ENCODE assay signal across 21 cellular contexts in the genomic region with DNA sequence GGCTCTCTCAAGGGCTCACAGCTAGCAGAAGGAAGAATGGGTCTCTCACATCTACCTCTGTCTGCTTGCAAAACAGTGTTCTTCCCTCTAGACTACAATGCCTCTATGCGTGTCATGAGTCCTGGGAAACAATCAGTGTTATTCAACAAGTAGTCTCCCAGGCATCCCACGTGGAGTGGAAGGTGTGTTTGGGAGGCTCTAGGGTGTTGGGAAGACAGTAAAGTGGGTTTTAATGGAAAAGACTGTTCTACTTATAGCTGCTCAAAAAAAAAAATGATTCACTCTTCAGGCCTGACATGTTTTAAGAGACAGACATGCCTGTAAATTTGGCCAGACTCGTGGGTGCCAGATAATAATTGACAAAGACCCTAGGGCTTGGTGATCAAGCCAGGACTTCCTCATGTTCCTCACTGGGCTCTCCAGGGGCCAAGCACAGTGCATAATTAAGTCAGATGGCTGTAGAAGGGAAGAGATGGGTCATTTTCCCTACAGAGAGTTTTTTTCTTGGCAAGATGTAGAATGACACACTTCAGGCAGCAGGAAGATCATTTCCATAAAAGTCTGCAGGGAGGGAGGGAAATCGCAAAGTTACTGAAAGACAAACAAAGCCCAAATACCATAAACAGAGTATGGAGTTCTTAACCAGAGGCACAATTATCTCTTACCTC.
DNase-seq lines count a peak whose midpoint lies in the region; ATAC-seq and TF ChIP-seq lines count a peak whose summit lies in the region.
"Had no signal": no experiment of that assay in that cellular context is flagged by ENCODE, and none has a peak within 500 bp of the region (broad histone marks: within the 10 kb centered on the region; RNA-seq: fewer than 3 reads in every experiment).

No MANE protein-coding gene starts in this region.

- POLR2A ChIA-PET in RWPE1 (lab: Yijun Ruan, JAX; ENCODE audit: low non-redundant PET): no interaction called here

- no peaks in the 10 kb centered on the region for H3K9me2 ChIP-seq in Karpas-422 (replicated peaks; ENCODE audit: insufficient read depth, low read length)

- H3K4me3 Mint-ChIP-seq in activated T-helper 17 cell treated with anti-CD3 and anti-CD28 coated beads, Interleukin-2, amount 50 U/mL, for 72 hours: no peak overlapping the region
- H3K4me3 Mint-ChIP-seq: neural progenitor cell had no signal

- H4K20me1 ChIP-seq in Karpas-422 (ENCODE audit: insufficient read depth, low read depth, low read length): no peaks in the 10 kb centered on the region

- CTCF ChIA-PET in RWPE1 (lab: Yijun Ruan, JAX): no interaction called here

- H3K9ac ChIP-seq in Karpas-422 (ENCODE audit: low read length): no peak overlapping the region
- H3K9ac ChIP-seq: neural progenitor cell had no signal

- H3K9me3 Mint-ChIP-seq in activated T-helper 17 cell treated with anti-CD3 and anti-CD28 coated beads, Interleukin-2, amount 50 U/mL, for 72 hours: peaks cover 7% of the 10 kb centered on the region
- H3K9me3 Mint-ChIP-seq: neural progenitor cell had no signal

- H3K9me3 ChIP-seq in WERI-Rb-1 (ENCODE audit: severe bottlenecking): no peaks in the 10 kb centered on the region
- H3K9me3 ChIP-seq in Karpas-422 (ENCODE audit: low read length): no peaks in the 10 kb centered on the region
- H3K9me3 ChIP-seq: upper lobe of right lung had no signal

- H3K27ac ChIP-seq in 22Rv1: peak overlapping the region; percentile 37
- H3K27ac ChIP-seq in RWPE1: no peak overlapping the region
- no peak overlapping the region for H3K27ac ChIP-seq in WERI-Rb-1
- H3K27ac ChIP-seq in Karpas-422 (ENCODE audit: low read length): no peak overlapping the region
- H3K27ac ChIP-seq: neural progenitor cell, SK-N-MC, upper lobe of right lung had no signal

- no peaks in the 10 kb centered on the region for H3K79me2 ChIP-seq in Karpas-422 (ENCODE audit: low read length)

- H3K27ac Mint-ChIP-seq in activated T-helper 17 cell treated with anti-CD3 and anti-CD28 coated beads, Interleukin-2, amount 50 U/mL, for 72 hours: no peak overlapping the region
- H3K27ac Mint-ChIP-seq: neural progenitor cell had no signal

- no peaks in the 10 kb centered on the region for H3K27me3 ChIP-seq in WERI-Rb-1 (ENCODE audit: insufficient read depth, low read depth, severe bottlenecking)
- H3K27me3 ChIP-seq in Karpas-422 (ENCODE audit: low read length): no peaks in the 10 kb centered on the region
- H3K27me3 ChIP-seq: neural progenitor cell, upper lobe of right lung had no signal

- H3K4me3 ChIP-seq in WERI-Rb-1 (ENCODE audit: low read depth, low read length): no peak overlapping the region
- H3K4me3 ChIP-seq in Karpas-422 (ENCODE audit: low read length): no peak overlapping the region
- H3K4me3 ChIP-seq: neural progenitor cell, SK-N-MC, upper lobe of right lung had no signal

- H3K4me1 Mint-ChIP-seq in activated T-helper 17 cell treated with anti-CD3 and anti-CD28 coated beads, Interleukin-2, amount 50 U/mL, for 72 hours: no peaks in the 10 kb centered on the region
- H3K4me1 Mint-ChIP-seq: neural progenitor cell had no signal

- no peak for ATAC-seq in HG02981 (IDR thresholded peaks at IDR 0.05; ENCODE audit: unreplicated experiment)
- ATAC-seq in activated T-helper 17 cell treated with anti-CD3 and anti-CD28 coated beads, Interleukin-2, amount 50 U/mL, for 72 hours (replicated peaks): no peak
- ATAC-seq: upper lobe of right lung had no signal

- TF ChIP-seq CTCF in 22Rv1 (IDR thresholded peaks at IDR 0.05): no peak
- no peak for TF ChIP-seq CTCF in RWPE1 (conservative IDR thresholded peaks at IDR 0.05; ENCODE audit: low read depth)
- TF ChIP-seq CTCF in WERI-Rb-1 (IDR thresholded peaks at IDR 0.05; ENCODE audit: low read depth, low read length): no peak

- H3K36me3 ChIP-seq in WERI-Rb-1: no peaks in the 10 kb centered on the region
- no peaks in the 10 kb centered on the region for H3K36me3 ChIP-seq in Karpas-422 (ENCODE audit: insufficient read depth, low read length)
- H3K36me3 ChIP-seq: neural progenitor cell, upper lobe of right lung had no signal

- H3K4me1 ChIP-seq in Karpas-422 (ENCODE audit: low read length): no peaks in the 10 kb centered on the region
- H3K4me1 ChIP-seq: neural progenitor cell, upper lobe of right lung had no signal

- peak; percentile 12 for DNase-seq in ELR (ENCODE audit: low read depth)
- peak; percentile 41 for DNase-seq in RWPE1 (ENCODE audit: low spot score)
- DNase-seq in fibroblast of gingiva (ENCODE audit: low read depth): peak; percentile 9
- no peak for DNase-seq in WERI-Rb-1
- no peak for DNase-seq in Karpas-422
- DNase-seq: ACHN; activated CD4-positive, alpha-beta T cell treated with anti-CD3 and anti-CD28 coated beads for 4 hours; activated CD8-positive, alpha-beta memory T cell treated with anti-CD3 and anti-CD28 coated beads, Interleukin-2, amount 50 U/mL, for 4 hours; activated naive CD4-positive, alpha-beta T cell treated with Interleukin-2 at 50 U/mL for 16 hours; cortex of kidney; hippocampal formation; NCI-H2029 treated with DMSO at 0.1 percent for 48 hours; stimulated activated CD4-positive, alpha-beta T cell treated with anti-CD3 and anti-CD28 coated beads, Interleukin-15, amount 100 ng/mL, for 24 hours; stimulated activated naive CD4-positive, alpha-beta T cell treated with Interleukin-2 at 50 U/mL for 16 hours; T1000; upper lobe of right lung had no signal

- H3K27me3 Mint-ChIP-seq in activated T-helper 17 cell treated with anti-CD3 and anti-CD28 coated beads, Interleukin-2, amount 50 U/mL, for 72 hours: peaks cover 2% of the 10 kb centered on the region

- H2AFZ ChIP-seq in Karpas-422 (ENCODE audit: low read length): no peak overlapping the region
- H2AFZ ChIP-seq: neural progenitor cell had no signal

- no peaks in the 10 kb centered on the region for H3K36me3 Mint-ChIP-seq in activated T-helper 17 cell treated with anti-CD3 and anti-CD28 coated beads, Interleukin-2, amount 50 U/mL, for 72 hours (ENCODE audit: low read depth)
- H3K36me3 Mint-ChIP-seq: neural progenitor cell had no signal

- H3K4me2 ChIP-seq in Karpas-422 (ENCODE audit: low read depth, low read length, poor library complexity, severe bottlenecking): no peak overlapping the region
- H3K4me2 ChIP-seq: neural progenitor cell had no signal

Comparison
In these comparisons a context has a peak if more than half of its experiments do, and no peak if none do; other contexts are left out.
1. DNase-seq: peak in ELR (single experiment), RWPE1 (single experiment) and fibroblast of gingiva (single experiment); none in WERI-Rb-1 (single experiment) and Karpas-422 (single experiment).